ENCODE assay signal across 19 cellular contexts in genomic region chr17:16923904-16924700, GRCh38. TPM values are rescaled to one million over a fixed set of nuclear protein-coding genes. Genes with fewer than 3 reads are reported as not detected.
DNase-seq lines count a peak whose midpoint lies in the region; ATAC-seq and TF ChIP-seq lines count a peak whose summit lies in the region.
"Had no signal": no experiment of that assay in that cellular context is flagged by ENCODE, and none has a peak within 500 bp of the region (broad histone marks: within the 10 kb centered on the region; RNA-seq: fewer than 3 reads in every experiment).

No MANE protein-coding gene starts in this region.

- in situ Hi-C loops in transverse colon (cut with MboI; ENCODE audit: low pct_ligation_motif_present in 1 of 4, low pct_unique_long_range_greater_than_20kb in 1 of 4, low sequenced_read_pairs in 3 of 4): no loop called here

- CTCF ChIA-PET in activated naive CD4-positive, alpha-beta T cell treated with anti-CD3 and anti-CD28 coated beads, Interleukin-2, amount 10 ng/mL, durations not matched to agents 7 days and 5 days (lab: Charles Lee): interaction anchor here (0.7 kb wide), 1 partner anchor 389 kb away, joined by 3 read pairs; no protein-coding TSS in a partner anchor

- DNase-seq in left ventricle myocardium superior: peak; percentile 14
- DNase-seq in right atrium auricular region (ENCODE audit: low spot score): no peak
- DNase-seq in dorsolateral prefrontal cortex: peak in 8 of 10 donors; percentile 2 to 39 (median 20)
- no peak for DNase-seq in neuronal stem cell (ENCODE audit: low spot score)
- DNase-seq in transverse colon: peak; percentile 3
- DNase-seq in prostate gland (ENCODE audit: low spot score): no peak
- DNase-seq in activated naive CD4-positive, alpha-beta T cell treated with anti-CD3 and anti-CD28 coated beads, Interleukin-2, amount 10 ng/mL, durations not matched to agents 7 days and 5 days: no peak
- DNase-seq: NCI-H1105 treated with DMSO at 0.1 percent for 48 hours, NCI-H187, NCI-H446 treated with DMSO at 0.1 percent for 48 hours, NCI-H748 treated with DMSO at 0.1 percent for 48 hours, PC-3 had no signal

- no peak overlapping the region for H2BK15ac ChIP-seq in neuronal stem cell (ENCODE audit: low read length)

- no peak overlapping the region for H2BK120ac ChIP-seq in neuronal stem cell (ENCODE audit: low read depth, low read length)

- peak overlapping the region; percentile 68 for H3K9ac ChIP-seq in neuronal stem cell (ENCODE audit: low read depth, low read length, poor library complexity)
- H3K9ac ChIP-seq: BLaER1, KMS-11 had no signal

- no peaks in the 10 kb centered on the region for H3K36me3 Mint-ChIP-seq in activated naive CD4-positive, alpha-beta T cell treated with anti-CD3 and anti-CD28 coated beads, Interleukin-2, amount 10 ng/mL, durations not matched to agents 7 days and 5 days
- H3K36me3 Mint-ChIP-seq: CD8-positive, alpha-beta memory T cell had no signal

- no peak overlapping the region for H3K4me2 ChIP-seq in neuronal stem cell (ENCODE audit: insufficient read depth, low read length, poor library complexity, severe bottlenecking)
- H3K4me2 ChIP-seq: BLaER1, KMS-11 had no signal

- no peak for ATAC-seq in left ventricle myocardium superior
- no peak for ATAC-seq in GM21576 (IDR thresholded peaks at IDR 0.05; ENCODE audit: unreplicated experiment)
- ATAC-seq: PC-3 had no signal

- H3K14ac ChIP-seq in neuronal stem cell (ENCODE audit: low read length): no peak overlapping the region

- no CpG with 5 or more reads among the region's 15 CpGs for WGBS in neuronal stem cell (ENCODE audit: extremely low coverage in 2 of 2, insufficient read length in 2 of 2, insufficient replicate concordance in 1 of 2), 2 donors
- 91% methylated on average over 15 of the region's 15 CpGs; no CpG with 5 or more reads in 1 of the 2 donors for WGBS in transverse colon (ENCODE audit: low coverage in 1 of 2), 2 donors
- WGBS in prostate gland: 92% methylated on average over 15 of the region's 15 CpGs

- intact Hi-C loops in left ventricle myocardium superior (cut with micrococcal nuclease) (no loop called here), dorsolateral prefrontal cortex (cut with DNase I) (no loop called here), transverse colon (cut with DNase I; ENCODE audit: low total_unique reads) (no loop called here), prostate gland (cut with DNase I) (no loop called here)

- no peaks in the 10 kb centered on the region for H3K27me3 ChIP-seq in right atrium auricular region
- H3K27me3 ChIP-seq in dorsolateral prefrontal cortex: peaks cover 0 to 2% (median 0%) of the 10 kb centered on the region in 45 donors
- peaks cover 0 to under 1% (median 0%) of the 10 kb centered on the region in 3 experiments for H3K27me3 ChIP-seq in neuronal stem cell (ENCODE audit: control insufficient read depth in 3 of 3, insufficient read depth in 3 of 3, low read depth in 1 of 3, low read length in 3 of 3)
- H3K27me3 ChIP-seq in transverse colon: no peaks in the 10 kb centered on the region
- H3K27me3 ChIP-seq in prostate gland (replicated peaks; ENCODE audit: insufficient read depth): peaks cover 2% of the 10 kb centered on the region
- H3K27me3 ChIP-seq: BLaER1 had no signal

- TF ChIP-seq CTCF in right atrium auricular region (IDR thresholded peaks at IDR 0.05): no peak
- no peak for TF ChIP-seq CTCF in dorsolateral prefrontal cortex (IDR thresholded peaks at IDR 0.05 in 54 of 56, conservative IDR thresholded peaks at IDR 0.05 in 2 of 56; ENCODE audit: low read depth in 1 of 56, partially characterized antibody in 56 of 56)
- no peak for TF ChIP-seq CTCF in transverse colon (IDR thresholded peaks at IDR 0.05)
- TF ChIP-seq CTCF in prostate gland (IDR thresholded peaks at IDR 0.05): no peak

- H2BK5ac ChIP-seq in neuronal stem cell (ENCODE audit: low read length): peak overlapping the region; percentile 89

- TF ChIP-seq EP300 in transverse colon (IDR thresholded peaks at IDR 0.05; ENCODE audit: low read depth): no peak

- no peaks in the 10 kb centered on the region for H3K27me3 Mint-ChIP-seq in activated naive CD4-positive, alpha-beta T cell treated with anti-CD3 and anti-CD28 coated beads, Interleukin-2, amount 10 ng/mL, durations not matched to agents 7 days and 5 days
- H3K27me3 Mint-ChIP-seq: CD8-positive, alpha-beta memory T cell had no signal

- no peak overlapping the region for H4K91ac ChIP-seq in neuronal stem cell (ENCODE audit: low read depth, low read length, poor library complexity)

- no peaks in the 10 kb centered on the region for H3K9me3 Mint-ChIP-seq in activated naive CD4-positive, alpha-beta T cell treated with anti-CD3 and anti-CD28 coated beads, Interleukin-2, amount 10 ng/mL, durations not matched to agents 7 days and 5 days
- H3K9me3 Mint-ChIP-seq: CD8-positive, alpha-beta memory T cell had no signal

- H3K27ac ChIP-seq in right atrium auricular region (no peak overlapping the region), dorsolateral prefrontal cortex (no peak overlapping the region), neuronal stem cell (replicated peaks; ENCODE audit: low read length) (no peak overlapping the region), transverse colon (no peak overlapping the region), prostate gland (no peak overlapping the region)
- H3K27ac ChIP-seq: BLaER1, KMS-11 had no signal

- TF ChIP-seq POLR2A in transverse colon (IDR thresholded peaks at IDR 0.05) (no peak), prostate gland (IDR thresholded peaks at IDR 0.05) (no peak)

- no peak overlapping the region for H2BK12ac ChIP-seq in neuronal stem cell (ENCODE audit: low read length)

- no peak overlapping the region for H4K8ac ChIP-seq in neuronal stem cell (ENCODE audit: low read depth, low read length)

- H3K27ac Mint-ChIP-seq in activated naive CD4-positive, alpha-beta T cell treated with anti-CD3 and anti-CD28 coated beads, Interleukin-2, amount 10 ng/mL, durations not matched to agents 7 days and 5 days: no peak overlapping the region
- H3K27ac Mint-ChIP-seq: CD8-positive, alpha-beta memory T cell had no signal

- no peak overlapping the region for H3K4me3 Mint-ChIP-seq in activated naive CD4-positive, alpha-beta T cell treated with anti-CD3 and anti-CD28 coated beads, Interleukin-2, amount 10 ng/mL, durations not matched to agents 7 days and 5 days
- H3K4me3 Mint-ChIP-seq: CD8-positive, alpha-beta memory T cell had no signal

- H3K79me1 ChIP-seq in neuronal stem cell (ENCODE audit: low read depth, low read length): no peaks in the 10 kb centered on the region

- no peaks in the 10 kb centered on the region for H3K4me1 Mint-ChIP-seq in activated naive CD4-positive, alpha-beta T cell treated with anti-CD3 and anti-CD28 coated beads, Interleukin-2, amount 10 ng/mL, durations not matched to agents 7 days and 5 days
- H3K4me1 Mint-ChIP-seq: CD8-positive, alpha-beta memory T cell had no signal

- no peak overlapping the region for H3K23ac ChIP-seq in neuronal stem cell (ENCODE audit: low read depth, low read length, poor library complexity)

- H2AFZ ChIP-seq in neuronal stem cell (ENCODE audit: low read length): no peak overlapping the region

- H3K36me3 ChIP-seq in right atrium auricular region (no peaks in the 10 kb centered on the region), neuronal stem cell (replicated peaks in 1 of 2; ENCODE audit: control insufficient read depth in 2 of 2, insufficient read depth in 2 of 2, low read length in 2 of 2) (no peaks in the 10 kb centered on the region), transverse colon (no peaks in the 10 kb centered on the region), prostate gland (no peaks in the 10 kb centered on the region)
- H3K36me3 ChIP-seq: BLaER1 had no signal

- H3K4ac ChIP-seq in neuronal stem cell (ENCODE audit: low read length): no peak overlapping the region

- peak overlapping the region; percentile 81 for H2AK5ac ChIP-seq in neuronal stem cell (ENCODE audit: low read depth, low read length)

- peak overlapping the region; percentile 51 for H3K18ac ChIP-seq in neuronal stem cell (ENCODE audit: low read length)

- H3K4me1 ChIP-seq in right atrium auricular region (no peaks in the 10 kb centered on the region), neuronal stem cell (ENCODE audit: control insufficient read depth in 2 of 2, insufficient read depth in 1 of 2, low read depth in 1 of 2, low read length in 2 of 2) (no peaks in the 10 kb centered on the region), transverse colon (no peaks in the 10 kb centered on the region), prostate gland (replicated peaks) (no peaks in the 10 kb centered on the region)

- H3K9me3 ChIP-seq in right atrium auricular region (no peaks in the 10 kb centered on the region), neuronal stem cell (replicated peaks in 1 of 2; ENCODE audit: control insufficient read depth in 2 of 2, insufficient read depth in 1 of 2, low read depth in 1 of 2, low read length in 2 of 2) (no peaks in the 10 kb centered on the region), transverse colon (no peaks in the 10 kb centered on the region), prostate gland (no peaks in the 10 kb centered on the region)
- H3K9me3 ChIP-seq: BLaER1 had no signal

- H3K4me3 ChIP-seq in right atrium auricular region: no peak overlapping the region
- H3K4me3 ChIP-seq in dorsolateral prefrontal cortex: no peak overlapping the region
- H3K4me3 ChIP-seq in neuronal stem cell (ENCODE audit: low read length in 2 of 2): no peak overlapping the region
- H3K4me3 ChIP-seq in transverse colon: no peak overlapping the region
- no peak overlapping the region for H3K4me3 ChIP-seq in prostate gland
- H3K4me3 ChIP-seq: BLaER1 had no signal

RNA-seq across cellular contexts. Expression of gene TNFRSF13B, which starts 47.8 kb away (rescaled TPM):
- total RNA-seq in left ventricle myocardium superior: not detected
- not detected for total RNA-seq in right atrium auricular region
- total RNA-seq in dorsolateral prefrontal cortex: under 1 TPM in 4 of 120 experiments, not detected in 116; 0.22 to 0.76 (median 0.41) TPM
- polyA plus RNA-seq in neuronal stem cell (2013, experiment 1 of 2): not detected
- not detected for polyA plus RNA-seq in neuronal stem cell (2013, experiment 2 of 2)
- total RNA-seq in transverse colon: 1 to 10 TPM in 1 of 4 donors, not detected in 3; 9.2 TPM
- not detected for total RNA-seq in prostate gland
- total RNA-seq: CD8-positive, alpha-beta memory T cell; Daoy; H4; MCF 10A; PC-3 had no signal
- polyA plus RNA-seq: CD8-positive, alpha-beta memory T cell had no signal

Comparison
In these comparisons a context has a peak if more than half of its experiments do, and no peak if none do; other contexts are left out.
1. DNase-seq: peak in left ventricle myocardium superior (single experiment), dorsolateral prefrontal cortex (8 of 10) and transverse colon (single experiment); none in right atrium auricular region (single experiment), neuronal stem cell (single experiment), prostate gland (single experiment) and activated naive CD4-positive, alpha-beta T cell treated with anti-CD3 and anti-CD28 coated beads, Interleukin-2, amount 10 ng/mL, durations not matched to agents 7 days and 5 days (single experiment).